1 cellular context compared by ENCODE assay signal in the genomic region with DNA sequence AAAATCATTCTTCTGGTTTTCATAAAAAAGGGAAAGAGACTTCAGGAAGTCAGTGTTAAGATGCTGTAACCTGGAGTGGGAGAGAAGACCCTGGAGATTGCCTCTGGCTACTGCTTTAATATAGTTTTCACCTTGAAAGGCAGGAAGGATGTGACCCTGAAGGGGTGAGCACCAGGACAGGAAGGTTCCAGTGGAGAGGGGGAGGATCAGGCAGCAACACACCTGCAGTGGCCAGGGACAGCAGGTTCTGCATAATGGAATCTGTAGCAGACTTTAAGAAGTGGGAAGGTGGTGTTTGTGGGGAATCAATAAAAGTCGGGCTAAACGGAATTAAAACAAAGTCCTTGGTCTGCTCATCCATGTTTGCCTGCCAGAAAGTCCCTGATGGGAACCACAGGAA.
TF ChIP-seq lines count a peak whose summit lies in the region.

No MANE protein-coding gene starts in this region.

TF ChIP-seq in WTC11, 78 proteins besides CTCF, POLR2A, EP300 and RAD21 (continued from another document):
- TF ChIP-seq, protein P1, sequence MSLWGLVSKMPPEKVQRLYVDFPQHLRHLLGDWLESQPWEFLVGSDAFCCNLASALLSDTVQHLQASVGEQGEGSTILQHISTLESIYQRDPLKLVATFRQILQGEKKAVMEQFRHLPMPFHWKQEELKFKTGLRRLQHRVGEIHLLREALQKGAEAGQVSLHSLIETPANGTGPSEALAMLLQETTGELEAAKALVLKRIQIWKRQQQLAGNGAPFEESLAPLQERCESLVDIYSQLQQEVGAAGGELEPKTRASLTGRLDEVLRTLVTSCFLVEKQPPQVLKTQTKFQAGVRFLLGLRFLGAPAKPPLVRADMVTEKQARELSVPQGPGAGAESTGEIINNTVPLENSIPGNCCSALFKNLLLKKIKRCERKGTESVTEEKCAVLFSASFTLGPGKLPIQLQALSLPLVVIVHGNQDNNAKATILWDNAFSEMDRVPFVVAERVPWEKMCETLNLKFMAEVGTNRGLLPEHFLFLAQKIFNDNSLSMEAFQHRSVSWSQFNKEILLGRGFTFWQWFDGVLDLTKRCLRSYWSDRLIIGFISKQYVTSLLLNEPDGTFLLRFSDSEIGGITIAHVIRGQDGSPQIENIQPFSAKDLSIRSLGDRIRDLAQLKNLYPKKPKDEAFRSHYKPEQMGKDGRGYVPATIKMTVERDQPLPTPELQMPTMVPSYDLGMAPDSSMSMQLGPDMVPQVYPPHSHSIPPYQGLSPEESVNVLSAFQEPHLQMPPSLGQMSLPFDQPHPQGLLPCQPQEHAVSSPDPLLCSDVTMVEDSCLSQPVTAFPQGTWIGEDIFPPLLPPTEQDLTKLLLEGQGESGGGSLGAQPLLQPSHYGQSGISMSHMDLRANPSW (CRISPR knock-in tag; conservative IDR thresholded peaks at IDR 0.05; ENCODE audit: low read depth): no peak
